Comparison of ENCODE assay signal across 27 cellular contexts in the genomic region with DNA sequence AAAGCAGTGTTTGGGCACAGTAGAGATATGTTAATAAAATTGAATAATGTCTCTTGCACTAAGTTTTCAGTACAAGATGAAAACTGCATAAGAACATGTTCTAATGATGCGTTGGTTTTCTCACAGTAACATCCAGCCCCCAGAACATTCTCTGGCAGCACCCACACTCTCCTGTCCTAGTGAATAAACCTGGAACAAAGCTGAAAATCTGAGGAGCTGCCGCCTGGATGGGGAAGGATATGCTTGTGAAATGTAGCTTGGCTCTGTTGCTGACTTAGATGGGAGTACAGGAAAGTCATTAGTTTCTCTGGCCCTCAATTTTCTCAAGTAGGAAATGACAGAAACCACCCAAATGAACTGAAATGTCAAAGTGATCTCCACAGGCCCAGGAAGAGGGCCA.
"Had no signal": no experiment of that assay in that cellular context is flagged by ENCODE, and none has a peak within 500 bp of the region (broad histone marks: within the 10 kb centered on the region; RNA-seq: fewer than 3 reads in every experiment).

No MANE protein-coding gene starts in this region.

- H3K4me1 ChIP-seq: breast epithelium, Peyer's patch, SJCRH30 had no signal

- H3K9ac ChIP-seq: SK-N-SH had no signal

- H3K9me3 ChIP-seq: breast epithelium, Peyer's patch, SJCRH30, SK-N-SH had no signal

- DNase-seq: activated CD4-positive, alpha-beta memory T cell treated with anti-CD3 and anti-CD28 coated beads, Interleukin-2, amount 10 ng/mL, durations not matched to agents 7 days and 5 days; activated CD4-positive, alpha-beta T cell treated with anti-CD3 and anti-CD28 coated beads for 36 hours; activated CD4-positive, alpha-beta T cell treated with anti-CD3 and anti-CD28 coated beads, Interleukin-2, amount 50 U/mL, for 1 hour; activated gamma-delta T cell treated with Interleukin-2 at 50 U/mL for 16 hours; activated naive CD4-positive, alpha-beta T cell treated with anti-CD3 and anti-CD28 coated beads, Interleukin-2, amount 10 ng/mL, durations not matched to agents 7 days and 5 days; activated naive CD8-positive, alpha-beta T cell treated with anti-CD3 and anti-CD28 coated beads for 36 hours; activated T-cell treated with anti-CD3 and anti-CD28 coated beads for 4 hours; activated T-cell treated with anti-CD3 and anti-CD28 coated beads, Interleukin-2, amount 50 U/mL, for 48 hours; KG1; NCI-H1048; NCI-H146; NCI-H187 treated with DMSO at 0.1 percent for 48 hours; NCI-H2081 treated with DMSO at 0.1 percent for 48 hours; NCI-H2171; NCI-H2227 treated with DMSO at 0.1 percent for 48 hours; NCI-H446 treated with DMSO at 0.1 percent for 48 hours; NCI-H524 treated with DMSO at 0.1 percent for 48 hours; NCI-H748 treated with DMSO at 0.1 percent for 48 hours; Peyer's patch; Right ventricle myocardium superior; SJCRH30; SK-N-SH; T-helper 1 cell; WERI-Rb-1 had no signal

- ATAC-seq: activated CD4-positive, alpha-beta T cell treated with anti-CD3 and anti-CD28 coated beads for 36 hours; activated T-helper 17 cell treated with anti-CD3 and anti-CD28 coated beads, Interleukin-2, amount 50 U/mL, for 72 hours had no signal

- H3K27ac ChIP-seq: breast epithelium, Peyer's patch, RWPE1, SJCRH30, WERI-Rb-1 had no signal

- H3K36me3 ChIP-seq: breast epithelium, Peyer's patch, SJCRH30, WERI-Rb-1 had no signal

- H3K27me3 ChIP-seq: breast epithelium, Peyer's patch, SJCRH30 had no signal

- H3K4me3 ChIP-seq: breast epithelium, Peyer's patch, SJCRH30 had no signal
